In genomic region chr19:41934849-41935374, GRCh38 we compare ENCODE assay signal across 1 cellular context.
TF ChIP-seq lines count a peak whose summit lies in the region.

No MANE protein-coding gene starts in this region.

TF ChIP-seq in HepG2, 621 proteins besides CTCF, POLR2A, EP300 and RAD21:
- TF ChIP-seq MEF2D (CRISPR knock-in tag; IDR thresholded peaks at IDR 0.05): no peak
- no peak for TF ChIP-seq SCMH1 (CRISPR knock-in tag; IDR thresholded peaks at IDR 0.05; ENCODE audit: borderline replicate concordance)
- TF ChIP-seq ELF3 (CRISPR knock-in tag; IDR thresholded peaks at IDR 0.05): 0 out of 2 replicates have a peak, but pooled peaks have one; percentile 14
- no peak for TF ChIP-seq ZUFSP (CRISPR knock-in tag; IDR thresholded peaks at IDR 0.05; ENCODE audit: borderline replicate concordance)
- TF ChIP-seq FOSL2 (CRISPR knock-in tag; IDR thresholded peaks at IDR 0.05): 0 out of 2 replicates have a peak, but pooled peaks have one; percentile 6
- no peak for TF ChIP-seq IRF2 (CRISPR knock-in tag; IDR thresholded peaks at IDR 0.05)
- TF ChIP-seq ZNF574 (CRISPR knock-in tag; IDR thresholded peaks at IDR 0.05): peak; percentile 63; the same call in 1 of the 2 replicates
- peak; percentile 88 for TF ChIP-seq ZSCAN22 (CRISPR knock-in tag; IDR thresholded peaks at IDR 0.05)
- peak; percentile 62 for TF ChIP-seq PATZ1 (CRISPR knock-in tag; IDR thresholded peaks at IDR 0.05)
- TF ChIP-seq NR2F6 (IDR thresholded peaks at IDR 0.05): no peak
- TF ChIP-seq NR2F6 (CRISPR knock-in tag; IDR thresholded peaks at IDR 0.05): peak; percentile 36; the same call in 1 of the 2 replicates
- peak; percentile 32; the same call in 1 of the 2 replicates for TF ChIP-seq MIXL1 (CRISPR knock-in tag; IDR thresholded peaks at IDR 0.05)
- TF ChIP-seq SP4 (CRISPR knock-in tag; IDR thresholded peaks at IDR 0.05): peak; percentile 41; the same call in 1 of the 2 replicates
- peak; percentile 26; the same call in 1 of the 2 replicates for TF ChIP-seq SALL1 (CRISPR knock-in tag; IDR thresholded peaks at IDR 0.05)
- TF ChIP-seq THAP11 (CRISPR knock-in tag; IDR thresholded peaks at IDR 0.05): peak; percentile 27; the same call in 1 of the 2 replicates
- TF ChIP-seq STAG1 (CRISPR knock-in tag; IDR thresholded peaks at IDR 0.05): peak; percentile 78
- TF ChIP-seq EZH2 (conservative IDR thresholded peaks at IDR 0.05; ENCODE audit: low read depth, low read length): peak; percentile 81; the same call in 1 of the 2 replicates
- TF ChIP-seq TSC22D2 (CRISPR knock-in tag; IDR thresholded peaks at IDR 0.05; ENCODE audit: borderline replicate concordance): 0 out of 2 replicates have a peak, but pooled peaks have one; percentile 43
- TF ChIP-seq XRCC5 (optimal IDR thresholded peaks at IDR 0.05; ENCODE audit: low read length): peak; percentile 43
- TF ChIP-seq SMC3 (IDR thresholded peaks at IDR 0.05; ENCODE audit: low read length): peak; percentile 53
